23 cellular contexts compared by ENCODE assay signal in genomic region chr15:35583863-35584528, GRCh38. TPM values are rescaled to one million over a fixed set of nuclear protein-coding genes. Genes with fewer than 3 reads are reported as not detected.
DNase-seq lines count a peak whose midpoint lies in the region; ATAC-seq, FAIRE-seq and TF ChIP-seq lines count a peak whose summit lies in the region.
"Had no signal": no experiment of that assay in that cellular context is flagged by ENCODE, and none has a peak within 500 bp of the region (broad histone marks: within the 10 kb centered on the region; RNA-seq: fewer than 3 reads in every experiment).

No MANE protein-coding gene starts in this region.

- H3K4me3 Mint-ChIP-seq in astrocyte (ENCODE audit: unreplicated experiment) (no peak overlapping the region), T-cell (no peak overlapping the region)
- H3K4me3 Mint-ChIP-seq: activated naive CD8-positive, alpha-beta T cell treated with anti-CD3 and anti-CD28 coated beads, Interleukin-2, amount 50 U/mL, for 24 hours; WTC11 had no signal

- H3K9me3 Mint-ChIP-seq in astrocyte (ENCODE audit: unreplicated experiment) (no peaks in the 10 kb centered on the region), T-cell (no peaks in the 10 kb centered on the region)
- H3K9me3 Mint-ChIP-seq: activated naive CD8-positive, alpha-beta T cell treated with anti-CD3 and anti-CD28 coated beads, Interleukin-2, amount 50 U/mL, for 24 hours; WTC11 had no signal

- H4K5ac ChIP-seq in mesendoderm (ENCODE audit: low read length) = no peak overlapping the region

- H2AFZ ChIP-seq in astrocyte (ENCODE audit: low read depth, low read length) = no peak overlapping the region

- no peak for FAIRE-seq in astrocyte (lab: Jason Lieb, UNC)

- DNase-seq in astrocyte (ENCODE audit: low read depth) (peak; percentile 65), mesendoderm (no peak), T-cell (no peak)
- DNase-seq: activated CD4-positive, alpha-beta T cell treated with anti-CD3 and anti-CD28 coated beads, Interleukin-2, amount 50 U/mL, for 4 hours; activated effector memory CD4-positive, alpha-beta T cell treated with anti-CD3 and anti-CD28 coated beads, Interleukin-2, amount 50 U/mL, for 16 hours; activated naive CD8-positive, alpha-beta T cell treated with anti-CD3 and anti-CD28 coated beads, Interleukin-2, amount 50 U/mL, for 24 hours; BE2C; central memory CD4-positive, alpha-beta T cell; DND-41; effector CD4-positive, alpha-beta T cell; lower lobe of right lung; NCI-H1105 treated with DMSO at 0.1 percent for 48 hours; NCI-H510A; Peyer's patch; right lobe of liver; SK-N-SH had no signal

- H3K4me1 ChIP-seq in astrocyte (ENCODE audit: insufficient read depth, low read length) = no peaks in the 10 kb centered on the region
- peaks cover 0 to 60% (median 5%) of the 10 kb centered on the region in 3 donors for H3K4me1 ChIP-seq in gastroesophageal sphincter
- H3K4me1 ChIP-seq in mesendoderm (ENCODE audit: control insufficient read depth, low read depth, low read length) = no peaks in the 10 kb centered on the region
- H3K4me1 ChIP-seq: BE2C, lower lobe of right lung, Peyer's patch, right lobe of liver had no signal

- no peak overlapping the region for H3K4me2 ChIP-seq in astrocyte (ENCODE audit: low read length)
- H3K4me2 ChIP-seq in mesendoderm (ENCODE audit: low read length) = no peak overlapping the region
- H3K4me2 ChIP-seq: SK-N-SH had no signal

- peak overlapping the region; percentile 57 for H2BK15ac ChIP-seq in mesendoderm (replicated peaks; ENCODE audit: low read depth)

- POLR2A ChIA-PET in T-cell (lab: Charles Lee) = no interaction called here

- H3K27me3 Mint-ChIP-seq in astrocyte (ENCODE audit: low read depth, unreplicated experiment) (no peaks in the 10 kb centered on the region), T-cell (peaks cover 13 to 17% of the 10 kb centered on the region in 2 donors)

- no peaks in the 10 kb centered on the region for H3K9me3 ChIP-seq in astrocyte (ENCODE audit: insufficient read depth, low read depth, low read length)
- H3K9me3 ChIP-seq in gastroesophageal sphincter = no peaks in the 10 kb centered on the region
- H3K9me3 ChIP-seq: BE2C, lower lobe of right lung, Peyer's patch, right lobe of liver, SK-N-SH had no signal

- H2BK120ac ChIP-seq in mesendoderm (ENCODE audit: low read depth, low read length) = no peak overlapping the region

- 0 to 60% methylated on average over 1 of the region's 1 CpG for whole genome bisulfite sequencing in gastroesophageal sphincter (ENCODE audit: low coverage in 1 of 2), 2 donors
- no CpG with 5 or more reads among the region's 1 CpG for WGBS in mesendoderm (ENCODE audit: extremely low coverage, insufficient coverage, low lambda C conversion rate)

- H3K27me3 ChIP-seq in astrocyte (ENCODE audit: insufficient read depth, low read length) (no peaks in the 10 kb centered on the region), gastroesophageal sphincter (no peaks in the 10 kb centered on the region), mesendoderm (ENCODE audit: insufficient read depth, low read length, poor library complexity) (no peaks in the 10 kb centered on the region)
- H3K27me3 ChIP-seq: BE2C, Peyer's patch, right lobe of liver had no signal

- no peak overlapping the region for H4K8ac ChIP-seq in mesendoderm (ENCODE audit: low read depth, low read length)

- ATAC-seq in gastroesophageal sphincter = peak; percentile 79
- ATAC-seq in HG02623 (IDR thresholded peaks at IDR 0.05; ENCODE audit: unreplicated experiment) = no peak
- no peak for ATAC-seq in GM21381 (IDR thresholded peaks at IDR 0.05; ENCODE audit: unreplicated experiment)
- no peak for ATAC-seq in T-cell (replicated peaks in 1 of 4)
- no peak for ATAC-seq in HG02885 (IDR thresholded peaks at IDR 0.05; ENCODE audit: poor library complexity, unreplicated experiment)
- ATAC-seq: activated naive CD8-positive, alpha-beta T cell treated with anti-CD3 and anti-CD28 coated beads, Interleukin-2, amount 50 U/mL, for 24 hours; esophagus mucosa; HCT116; lower lobe of right lung; right lobe of liver; WTC11 had no signal

- CTCF ChIA-PET in T-cell (lab: Charles Lee) = interaction anchor here in 1 of 2 donors (0.6 kb wide), 1 partner anchor 10 kb away, joined by 4 read pairs; no protein-coding TSS in a partner anchor

- H3K27ac Mint-ChIP-seq in astrocyte (ENCODE audit: unreplicated experiment) (no peak overlapping the region), T-cell (no peak overlapping the region)
- H3K27ac Mint-ChIP-seq: activated naive CD8-positive, alpha-beta T cell treated with anti-CD3 and anti-CD28 coated beads, Interleukin-2, amount 50 U/mL, for 24 hours; WTC11 had no signal

- H3K9ac ChIP-seq in astrocyte (ENCODE audit: low read length) = no peak overlapping the region
- H3K9ac ChIP-seq in mesendoderm (ENCODE audit: low read length) = no peak overlapping the region
- H3K9ac ChIP-seq: SK-N-SH had no signal

- H3K79me2 ChIP-seq in astrocyte (ENCODE audit: insufficient read depth, low read length) = no peaks in the 10 kb centered on the region
- H3K79me2 ChIP-seq in mesendoderm (ENCODE audit: control insufficient read depth, insufficient read depth, low read length) = no peaks in the 10 kb centered on the region

- no peak overlapping the region for H3K18ac ChIP-seq in mesendoderm (ENCODE audit: low read length)

- H3K4me1 Mint-ChIP-seq in astrocyte (ENCODE audit: low read depth, unreplicated experiment) = no peaks in the 10 kb centered on the region
- no peaks in the 10 kb centered on the region for H3K4me1 Mint-ChIP-seq in T-cell
- H3K4me1 Mint-ChIP-seq: activated naive CD8-positive, alpha-beta T cell treated with anti-CD3 and anti-CD28 coated beads, Interleukin-2, amount 50 U/mL, for 24 hours had no signal

- TF ChIP-seq POLR2A in gastroesophageal sphincter (IDR thresholded peaks at IDR 0.05) = no peak

- no peak overlapping the region for H3K4ac ChIP-seq in mesendoderm (ENCODE audit: low read depth, low read length)

- H3K36me3 ChIP-seq in astrocyte (ENCODE audit: insufficient read depth, low read length) = no peaks in the 10 kb centered on the region
- no peaks in the 10 kb centered on the region for H3K36me3 ChIP-seq in gastroesophageal sphincter
- no peaks in the 10 kb centered on the region for H3K36me3 ChIP-seq in mesendoderm (ENCODE audit: control insufficient read depth, insufficient read depth, low read length)
- H3K36me3 ChIP-seq: BE2C, lower lobe of right lung, Peyer's patch, right lobe of liver had no signal

- TF ChIP-seq CTCF in astrocyte (IDR thresholded peaks at IDR 0.05; ENCODE audit: insufficient read depth, low read depth, low read length) (no peak), gastroesophageal sphincter (IDR thresholded peaks at IDR 0.05) (no peak)

- no peak overlapping the region for H2BK5ac ChIP-seq in mesendoderm (ENCODE audit: low read length)

- no peak for TF ChIP-seq EP300 in gastroesophageal sphincter (IDR thresholded peaks at IDR 0.05)

- no peak overlapping the region for H2AK5ac ChIP-seq in mesendoderm (ENCODE audit: low read length)

- no peak overlapping the region for H3K56ac ChIP-seq in mesendoderm (ENCODE audit: low read length)

- no peak overlapping the region for H3K23ac ChIP-seq in mesendoderm (ENCODE audit: low read length)

- H3K79me1 ChIP-seq in mesendoderm (ENCODE audit: low read length) = no peaks in the 10 kb centered on the region

- H4K20me1 ChIP-seq in astrocyte (ENCODE audit: insufficient read depth, low read length) = no peaks in the 10 kb centered on the region

- H3K4me3 ChIP-seq in astrocyte (ENCODE audit: insufficient read depth, low read depth, low read length) (no peak overlapping the region), gastroesophageal sphincter (no peak overlapping the region), mesendoderm (ENCODE audit: low read length) (no peak overlapping the region)
- H3K4me3 ChIP-seq: lower lobe of right lung, Peyer's patch, right lobe of liver had no signal

- no peak overlapping the region for H3K27ac ChIP-seq in astrocyte (ENCODE audit: low read depth, low read length)
- H3K27ac ChIP-seq in gastroesophageal sphincter = peak overlapping the region; percentile 69 to 77 (median 70)
- no peak overlapping the region for H3K27ac ChIP-seq in mesendoderm (ENCODE audit: low read depth, low read length)
- H3K27ac ChIP-seq: lower lobe of right lung, Peyer's patch, right lobe of liver had no signal

- H3K36me3 Mint-ChIP-seq in astrocyte (ENCODE audit: low read depth, unreplicated experiment) = no peaks in the 10 kb centered on the region
- H3K36me3 Mint-ChIP-seq in T-cell = no peaks in the 10 kb centered on the region
- H3K36me3 Mint-ChIP-seq: WTC11 had no signal

RNA-seq across cellular contexts. Expression of gene DPH6, which starts 38.0 kb away (rescaled TPM):
- total RNA-seq in astrocyte (6.9 and 7.6 TPM in 2 replicates), gastroesophageal sphincter (10 to 100 TPM in 3 of 4 donors, 1 to 10 TPM in 1; 5.4 to 46.2 (median 17.7) TPM), T-cell (10 to 100 TPM; 11.9 to 18.6 (median 14.6) TPM)
- polyA plus RNA-seq in mesendoderm (2013, experiment 1 of 2) = 7.7 TPM
- polyA plus RNA-seq in mesendoderm (2013, experiment 2 of 2) = 8.7 TPM

Comparison
In these comparisons a context has a peak if more than half of its experiments do, and no peak if none do; other contexts are left out.
1. H3K27ac ChIP-seq: peak in gastroesophageal sphincter (4 of 4); none in astrocyte (single experiment) and mesendoderm (single experiment).